ENCODE assay signal across 2 cellular contexts in the genomic region with DNA sequence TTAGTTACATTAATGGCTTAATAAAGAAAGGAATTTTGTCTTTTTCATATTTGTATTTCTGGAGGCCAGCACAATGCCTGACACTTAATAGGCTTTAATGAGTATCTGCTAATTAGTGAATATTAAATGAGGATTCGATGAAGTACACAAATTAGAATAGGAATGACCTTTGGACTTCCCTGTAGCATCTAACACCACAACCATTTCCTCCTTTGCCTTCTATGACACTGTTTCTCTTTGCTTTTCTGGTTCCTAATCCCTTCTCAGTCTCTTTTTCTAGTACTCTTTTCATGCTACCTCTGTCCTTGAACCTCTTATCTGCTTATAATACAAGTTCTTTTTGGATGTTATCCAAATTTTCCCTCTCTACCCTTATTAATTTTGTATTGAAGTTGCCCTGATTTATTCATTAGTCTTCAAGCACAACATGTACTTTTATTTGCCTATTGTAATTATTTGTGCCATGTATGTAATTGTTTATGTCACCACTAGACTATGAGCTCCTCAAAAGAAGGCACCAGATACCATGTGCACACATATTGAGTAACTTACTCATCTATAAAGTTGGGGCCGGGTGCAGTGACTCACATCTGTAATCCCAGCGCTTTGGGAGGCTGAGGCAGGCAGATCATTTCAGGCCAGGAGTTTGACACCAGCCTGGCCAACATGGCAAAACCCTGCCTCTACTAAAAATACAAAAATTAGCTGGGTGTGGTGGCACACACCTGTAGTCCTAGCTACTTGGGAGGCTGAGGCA.
TF ChIP-seq lines count a peak whose summit lies in the region.

No MANE protein-coding gene starts in this region.

TF ChIP-seq in IMR-90, 13 proteins besides CTCF, POLR2A, EP300 and RAD21:
- TF ChIP-seq NFE2L2 (IDR thresholded peaks at IDR 0.05; ENCODE audit: low read depth, low read length): no peak
- no peak for TF ChIP-seq ELK1 (IDR thresholded peaks at IDR 0.05; ENCODE audit: borderline replicate concordance, low read depth, low read length)
- 0 out of 2 replicates have a peak, but pooled peaks have one; percentile 19 for TF ChIP-seq FOS (IDR thresholded peaks at IDR 0.05; ENCODE audit: low read depth, low read length)
- TF ChIP-seq CHD1 (IDR thresholded peaks at IDR 0.05; ENCODE audit: low read depth, low read length): no peak
- TF ChIP-seq RFX5 (IDR thresholded peaks at IDR 0.05; ENCODE audit: low read depth, low read length): no peak
- TF ChIP-seq SMC3 (IDR thresholded peaks at IDR 0.05; ENCODE audit: low read depth, low read length): no peak
- no peak for TF ChIP-seq BHLHE40 (IDR thresholded peaks at IDR 0.05; ENCODE audit: low read depth, low read length)
- peak; percentile 67 for TF ChIP-seq CEBPB (IDR thresholded peaks at IDR 0.05; ENCODE audit: low read depth, low read length)
- TF ChIP-seq USF2 (IDR thresholded peaks at IDR 0.05; ENCODE audit: low read depth, low read length): no peak
- TF ChIP-seq MAZ (IDR thresholded peaks at IDR 0.05; ENCODE audit: borderline replicate concordance, low read depth, low read length): no peak
- no peak for TF ChIP-seq MXI1 (IDR thresholded peaks at IDR 0.05; ENCODE audit: borderline replicate concordance, low read depth, low read length)
- no peak for TF ChIP-seq MAFK (IDR thresholded peaks at IDR 0.05; ENCODE audit: low read depth, low read length)
- TF ChIP-seq RCOR1 (IDR thresholded peaks at IDR 0.05; ENCODE audit: insufficient replicate concordance, low read length): no peak
TF ChIP-seq in IMR-90: peak in this region for 2.

TF ChIP-seq in GM12878, 131 proteins besides CTCF, POLR2A, EP300 and RAD21:
- TF ChIP-seq ETV6 (conservative IDR thresholded peaks at IDR 0.05 in 1 of 2, IDR thresholded peaks at IDR 0.05 in 1 of 2; ENCODE audit: borderline replicate concordance in 1 of 2, low read depth in 1 of 2): no peak
- TF ChIP-seq WRNIP1 (IDR thresholded peaks at IDR 0.05; ENCODE audit: borderline replicate concordance, low read depth, low read length): no peak
- no peak for TF ChIP-seq NFIC (IDR thresholded peaks at IDR 0.05; ENCODE audit: low read depth, low read length)
- no peak for TF ChIP-seq POLR2AphosphoS5 (IDR thresholded peaks at IDR 0.05; ENCODE audit: low read length)
- no peak for TF ChIP-seq LARP7 (IDR thresholded peaks at IDR 0.05)
- no peak for TF ChIP-seq EGR1 (IDR thresholded peaks at IDR 0.05; ENCODE audit: borderline replicate concordance in 1 of 2, low read depth in 2 of 2, low read length in 2 of 2)
- TF ChIP-seq CHD1 (IDR thresholded peaks at IDR 0.05; ENCODE audit: low read depth, low read length): no peak
- no peak for TF ChIP-seq SMC3 (IDR thresholded peaks at IDR 0.05; ENCODE audit: borderline replicate concordance, low read length)
- TF ChIP-seq KLF5 (IDR thresholded peaks at IDR 0.05; ENCODE audit: partially characterized antibody): no peak
- no peak for TF ChIP-seq FOXK2 (IDR thresholded peaks at IDR 0.05)
- no peak for TF ChIP-seq CBFB (IDR thresholded peaks at IDR 0.05; ENCODE audit: low read depth)
